Comparison of ENCODE assay signal across 13 cellular contexts in the genomic region with DNA sequence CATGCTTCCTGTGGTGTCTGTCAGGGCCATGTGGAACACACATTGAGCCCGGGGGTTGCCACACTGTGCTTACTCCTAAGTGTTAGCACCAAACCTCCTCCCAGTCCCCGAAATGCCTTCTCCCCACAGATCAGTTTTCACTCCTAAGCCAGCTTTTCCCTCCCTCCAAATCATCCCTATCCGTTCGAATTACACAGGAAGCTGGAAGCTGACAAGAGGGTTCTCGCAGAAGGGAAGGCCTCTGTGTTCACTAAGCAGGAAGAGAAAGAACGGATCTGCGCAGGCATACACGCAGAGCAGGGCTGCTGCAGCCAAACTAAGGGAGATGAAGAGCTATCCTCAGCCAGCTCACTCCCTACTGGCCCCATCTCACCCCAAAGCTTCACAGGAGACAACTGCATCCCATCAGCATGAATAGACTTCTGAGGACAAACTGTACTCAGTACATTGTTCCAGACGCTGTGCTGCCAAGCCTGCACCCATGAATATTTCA. TPM values are rescaled to one million over a fixed set of nuclear protein-coding genes. Genes with fewer than 3 reads are reported as not detected.
DNase-seq lines count a peak whose midpoint lies in the region; ATAC-seq and TF ChIP-seq lines count a peak whose summit lies in the region.
"Had no signal": no experiment of that assay in that cellular context is flagged by ENCODE, and none has a peak within 500 bp of the region (broad histone marks: within the 10 kb centered on the region; RNA-seq: fewer than 3 reads in every experiment).

No MANE protein-coding gene starts in this region.

- no peak for DNase-seq in AG04450 (ENCODE audit: low read depth, low spot score)
- no peak for DNase-seq in T-helper 17 cell
- peak; percentile 64 for DNase-seq in fibroblast of the aortic adventitia (ENCODE audit: low read depth)
- no peak for DNase-seq in nephron progenitor cell
- DNase-seq in NK-92 treated with Interleukin-12 subunit alpha and Interleukin-12 subunit beta, amount 100 ng/mL, for 24 hours (lab: John Stamatoyannopoulos, UW) = no peak
- no peak for DNase-seq in DMS 273 treated with DMSO at 0.1 percent for 48 hours (lab: John Stamatoyannopoulos, UW)
- DNase-seq in activated T-cell treated with anti-CD3 and anti-CD28 coated beads, Interleukin-2, amount 50 U/mL, for 4 hours = no peak
- no peak for DNase-seq in NOMO-1 treated with dmso at 0.1 percent for 144 hours (lab: John Stamatoyannopoulos, UW; ENCODE audit: unreplicated experiment)
- DNase-seq: Karpas-422; mesendoderm; NCI-H524; stimulated activated CD4-positive, alpha-beta T cell treated with anti-CD3 and anti-CD28 coated beads, Interleukin-2, amount 100 ng/mL, for 48 hours had no signal

- H3K27ac Mint-ChIP-seq in T-helper 17 cell (no peak overlapping the region), nephron progenitor cell (peak overlapping the region; percentile 95)

- TF ChIP-seq CTCF in AG04450 (IDR thresholded peaks at IDR 0.05; ENCODE audit: low read depth, low read length) (no peak), fibroblast of the aortic adventitia (IDR thresholded peaks at IDR 0.05; ENCODE audit: insufficient read depth, low read length) (no peak), nephron progenitor cell (IDR thresholded peaks at IDR 0.05) (no peak)

- H3K36me3 Mint-ChIP-seq in T-helper 17 cell (ENCODE audit: low read depth) (peaks cover 2% of the 10 kb centered on the region), nephron progenitor cell (ENCODE audit: low read depth) (peaks cover 46% of the 10 kb centered on the region)
- H3K36me3 Mint-ChIP-seq in activated T-cell treated with anti-CD3 and anti-CD28 coated beads, Interleukin-2, amount 50 U/mL, for 4 hours (ENCODE audit: insufficient read depth) = peaks cover 19% of the 10 kb centered on the region

- POLR2A ChIA-PET in AG04450 (lab: Yijun Ruan, JAX) = no interaction called here

- no peaks in the 10 kb centered on the region; the same call in none of the 2 replicates for H3K9me3 ChIP-seq in AG04450 (ENCODE audit: control insufficient read depth, insufficient read depth, low read length)
- no peaks in the 10 kb centered on the region for H3K9me3 ChIP-seq in T-helper 17 cell (ENCODE audit: control insufficient read depth, low read length, poor library complexity, severe bottlenecking)

- H3K4me3 ChIP-seq in AG04450 (ENCODE audit: low read depth, low read length) = no peak overlapping the region
- H3K4me3 ChIP-seq in fibroblast of the aortic adventitia (ENCODE audit: low read depth, low read length) = no peak overlapping the region
- H3K4me3 ChIP-seq: BLaER1 had no signal

- no peaks in the 10 kb centered on the region for H3K27me3 ChIP-seq in AG04450 (ENCODE audit: control insufficient read depth, insufficient read depth, low read length)
- H3K27me3 ChIP-seq: BLaER1 had no signal

- peaks cover 32% of the 10 kb centered on the region for H3K9me3 Mint-ChIP-seq in nephron progenitor cell
- no peaks in the 10 kb centered on the region for H3K9me3 Mint-ChIP-seq in activated T-cell treated with anti-CD3 and anti-CD28 coated beads, Interleukin-2, amount 50 U/mL, for 4 hours

- peaks cover 12% of the 10 kb centered on the region for H3K4me1 Mint-ChIP-seq in T-helper 17 cell
- H3K4me1 Mint-ChIP-seq in nephron progenitor cell = peaks cover 71% of the 10 kb centered on the region
- H3K4me1 Mint-ChIP-seq in activated T-cell treated with anti-CD3 and anti-CD28 coated beads, Interleukin-2, amount 50 U/mL, for 4 hours (ENCODE audit: low read depth) = no peaks in the 10 kb centered on the region

- H3K27ac ChIP-seq in AG04450 (ENCODE audit: low read depth, low read length) = peak overlapping the region; percentile 33
- H3K27ac ChIP-seq: BLaER1 had no signal

- no peak for ATAC-seq in T-helper 17 cell
- no peak for ATAC-seq in activated T-cell treated with anti-CD3 and anti-CD28 coated beads, Interleukin-2, amount 50 U/mL, for 4 hours

- CTCF ChIA-PET in AG04450 (lab: Charles Lee) = interaction anchor here (0.6 kb wide), 1 partner anchor 508 kb away, joined by 5 read pairs; no protein-coding TSS in a partner anchor

- H3K27me3 Mint-ChIP-seq in T-helper 17 cell (no peaks in the 10 kb centered on the region), nephron progenitor cell (ENCODE audit: low read depth, poor library complexity) (peaks cover 6% of the 10 kb centered on the region)
- H3K27me3 Mint-ChIP-seq in activated T-cell treated with anti-CD3 and anti-CD28 coated beads, Interleukin-2, amount 50 U/mL, for 4 hours (ENCODE audit: low read depth) = no peaks in the 10 kb centered on the region

- H3K4me3 Mint-ChIP-seq in T-helper 17 cell (peak overlapping the region; percentile 15), nephron progenitor cell (peak overlapping the region; percentile 31)
- no peak overlapping the region for H3K4me3 Mint-ChIP-seq in activated T-cell treated with anti-CD3 and anti-CD28 coated beads, Interleukin-2, amount 50 U/mL, for 4 hours

RNA-seq across cellular contexts. Expression of a gene that starts 32.3 kb away (rescaled TPM):
- 16.5 and 17.3 TPM in 2 replicates for polyA plus RNA-seq in AG04450 (2011; rRNA removed)
- polyA minus RNA-seq in AG04450 (2011; rRNA and poly(A)+ RNA removed) = 12.2 and 15.9 TPM in 2 replicates
- total RNA-seq in T-helper 17 cell (1 to 10 TPM; 7.6 to 7.7 TPM), fibroblast of the aortic adventitia (ENCODE audit: low replicate concordance) (13.0 and 21.0 TPM in 2 replicates)
- 10 to 100 TPM in 1 of 3 donors, 1 to 10 TPM in 2; 8.6 to 10.6 (median 8.8) TPM for total RNA-seq in activated T-cell treated with anti-CD3 and anti-CD28 coated beads, Interleukin-2, amount 50 U/mL, for 4 hours
